In the genomic region with DNA sequence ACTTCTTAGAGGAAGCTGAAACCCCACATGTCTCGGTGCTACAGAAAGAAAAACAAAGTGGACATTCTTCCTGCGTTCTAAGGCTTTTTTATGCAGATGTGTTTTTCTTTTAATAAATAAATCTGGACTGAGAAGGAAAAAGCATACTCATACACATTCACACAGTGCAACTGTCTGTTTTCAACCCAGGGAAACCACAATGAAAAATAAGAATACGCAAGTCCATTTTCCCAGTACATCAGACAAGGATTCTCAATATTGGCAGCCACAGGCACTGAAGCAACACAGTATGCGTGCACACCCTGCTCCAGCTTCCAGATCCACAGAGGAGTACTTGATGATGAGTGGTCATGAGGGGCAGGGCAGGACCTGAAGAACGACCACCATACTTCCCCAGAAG, we compare ENCODE assay signal across 9 cellular contexts.
DNase-seq lines count a peak whose midpoint lies in the region; ATAC-seq, FAIRE-seq and TF ChIP-seq lines count a peak whose summit lies in the region.
"Had no signal": no experiment of that assay in that cellular context is flagged by ENCODE, and none has a peak within 500 bp of the region (broad histone marks: within the 10 kb centered on the region; RNA-seq: fewer than 3 reads in every experiment).

No MANE protein-coding gene starts in this region.

- TF ChIP-seq CTCF in DOHH2 (IDR thresholded peaks at IDR 0.05; ENCODE audit: low read depth, low read length, poor library complexity, severe bottlenecking) (no peak), endothelial cell of umbilical vein (IDR thresholded peaks at IDR 0.05; ENCODE audit: extremely low read depth in 1 of 2, insufficient read depth in 1 of 2, low read depth in 1 of 2, low read length in 2 of 2) (no peak), H9 (conservative IDR thresholded peaks at IDR 0.05) (no peak)

- no peak overlapping the region for H3K56ac ChIP-seq in H9 (ENCODE audit: insufficient read length, low read depth, low read length)

- H2BK5ac ChIP-seq in H9 (ENCODE audit: insufficient read length, low read length) = no peak overlapping the region

- no peak overlapping the region for H3K14ac ChIP-seq in H9 (ENCODE audit: insufficient read depth, low read length)

- peaks cover 8 to 13% (median 12%) of the 10 kb centered on the region in 3 experiments; a peak in 5 of 7 replicates for H3K36me3 Mint-ChIP-seq in H9 (ENCODE audit: insufficient read depth in 1 of 3, low read depth in 3 of 3)

- H3K79me2 ChIP-seq in DOHH2 (ENCODE audit: control insufficient read depth, low read length) (peaks cover 100% of the 10 kb centered on the region), endothelial cell of umbilical vein (ENCODE audit: control insufficient read depth, insufficient read depth, low read length) (peaks cover 86% of the 10 kb centered on the region), H9 (ENCODE audit: insufficient read depth, low read length) (no peaks in the 10 kb centered on the region)

- no peak overlapping the region for H3K23ac ChIP-seq in H9 (ENCODE audit: insufficient read length, low read depth, low read length)

- no peak overlapping the region for H2AK5ac ChIP-seq in H9 (ENCODE audit: insufficient read length, low read length)

- H4K91ac ChIP-seq in H9 (ENCODE audit: insufficient read length, low read depth, low read length) = no peak overlapping the region

- BruUV-seq in endothelial cell of umbilical vein (replicated peaks; lab: Mats Ljungman, UMichigan) = no TSS peak

- no peak overlapping the region for H3K4me3 Mint-ChIP-seq in H9

- H3K27me3 ChIP-seq in DOHH2 (ENCODE audit: control insufficient read depth, low read length) (no peaks in the 10 kb centered on the region), endothelial cell of umbilical vein (ENCODE audit: control insufficient read depth in 2 of 2, insufficient read depth in 2 of 2, low read length in 2 of 2) (no peaks in the 10 kb centered on the region), skeletal muscle satellite cell (ENCODE audit: control insufficient read depth, insufficient read depth, low read length) (no peaks in the 10 kb centered on the region), H9 (ENCODE audit: insufficient read depth, low read length) (no peaks in the 10 kb centered on the region)

- no peak overlapping the region for H4K5ac ChIP-seq in H9 (ENCODE audit: insufficient read length, low read depth, low read length)

- no peak overlapping the region for H4K8ac ChIP-seq in H9 (replicated peaks; ENCODE audit: insufficient read length, low read depth, low read length)

- H3K9me1 ChIP-seq in endothelial cell of umbilical vein (replicated peaks; ENCODE audit: control insufficient read depth, extremely low read depth, insufficient read depth, low read length) = no peaks in the 10 kb centered on the region

- no peak overlapping the region for H2AFZ ChIP-seq in endothelial cell of umbilical vein (ENCODE audit: low read depth, low read length)
- H2AFZ ChIP-seq in H9 (ENCODE audit: low read length) = no peak overlapping the region

- ATAC-seq in GM21619 (IDR thresholded peaks at IDR 0.05; ENCODE audit: unreplicated experiment) = no peak

- peaks cover 0 to 4% of the 10 kb centered on the region in 2 experiments; a peak in 2 of 5 replicates for H3K9me3 Mint-ChIP-seq in H9

- H3K9me3 ChIP-seq in DOHH2 (ENCODE audit: control insufficient read depth, insufficient read depth, low read length) (no peaks in the 10 kb centered on the region), endothelial cell of umbilical vein (replicated peaks; ENCODE audit: control insufficient read depth, insufficient read depth, low read length) (no peaks in the 10 kb centered on the region), skeletal muscle satellite cell (replicated peaks; ENCODE audit: low read length) (no peaks in the 10 kb centered on the region), H9 (ENCODE audit: control insufficient read depth, low read depth, low read length) (no peaks in the 10 kb centered on the region)

- CTCF ChIA-PET in endothelial cell of umbilical vein (lab: Charles Lee) = interaction anchor here (1.1 kb wide), 1 partner anchor 132 kb away, joined by 4 read pairs; no protein-coding TSS in a partner anchor

- peaks cover 31 to 45% of the 10 kb centered on the region in 2 experiments for H3K4me1 Mint-ChIP-seq in H9

- no peak for TF ChIP-seq POLR2A in endothelial cell of umbilical vein (IDR thresholded peaks at IDR 0.05; ENCODE audit: low read depth, low read length)

- intact Hi-C loops in endothelial cell of umbilical vein (cut with micrococcal nuclease) = loop anchor here (5.0 kb wide), 3 partner anchors 132 to 207 kb away; a partner anchor contains a TSS

- H3K4me1 ChIP-seq in DOHH2 (ENCODE audit: control insufficient read depth, low read length) (peaks cover 100% of the 10 kb centered on the region), endothelial cell of umbilical vein (ENCODE audit: control insufficient read depth, extremely low read depth, insufficient read depth, low read length) (peaks cover 77% of the 10 kb centered on the region), skeletal muscle satellite cell (ENCODE audit: control insufficient read depth, insufficient read depth, low read length) (peaks cover 100% of the 10 kb centered on the region), H9 (ENCODE audit: insufficient read depth, low read length) (peaks cover 7% of the 10 kb centered on the region)

- WGBS in H9 (ENCODE audit: extremely low coverage, insufficient read length, low lambda C conversion rate) = no CpG with 5 or more reads among the region's 5 CpGs

- H3K27me3 Mint-ChIP-seq in H9 (ENCODE audit: low read depth) = no peaks in the 10 kb centered on the region

- no peak overlapping the region for H3K4ac ChIP-seq in H9 (ENCODE audit: low read depth, low read length)

- H3K9me2 ChIP-seq in DOHH2 (replicated peaks; ENCODE audit: control insufficient read depth, low read length) = no peaks in the 10 kb centered on the region

- no peak overlapping the region for H3K27ac Mint-ChIP-seq in H9

- H3F3A ChIP-seq in DOHH2 (ENCODE audit: control insufficient read depth, insufficient read depth) = peaks cover 24% of the 10 kb centered on the region

- POLR2A ChIA-PET in endothelial cell of umbilical vein (lab: Charles Lee) = no interaction called here

- no peak overlapping the region for H2BK12ac ChIP-seq in H9 (ENCODE audit: insufficient read length, low read depth, low read length)

- peak; percentile 54 for DNase-seq in RPMI7951 (ENCODE audit: low read depth)
- no peak for DNase-seq in endothelial cell of umbilical vein (ENCODE audit: low read depth, low spot score)
- DNase-seq in SIG-M5 treated with dmso at 0.1 percent for 504 hours (lab: John Stamatoyannopoulos, UW; ENCODE audit: unreplicated experiment) = no peak
- DNase-seq in H9 = no peak
- DNase-seq: activated effector memory CD4-positive, alpha-beta T cell treated with Interleukin-2 at 50 U/mL for 16 hours; stimulated activated CD4-positive, alpha-beta T cell treated with anti-CD3 and anti-CD28 coated beads, Interleukin-1b, Interleukin-23, amount 100 ng/mL, for 48 hours had no signal

- dilution Hi-C loops in endothelial cell of umbilical vein (cut with MboI; ENCODE audit: extremely low pct_ligation_motif_present, low sequenced_read_pairs) = no loop called here

- H3K4me2 ChIP-seq in DOHH2 (ENCODE audit: low read length) (peak overlapping the region; percentile 71), endothelial cell of umbilical vein (ENCODE audit: insufficient read depth, low read length) (peak overlapping the region; percentile 51), skeletal muscle satellite cell (ENCODE audit: low read length) (peak overlapping the region; percentile 79), H9 (ENCODE audit: insufficient read depth, insufficient read length, low read length) (no peak overlapping the region)

- no peak overlapping the region for H3T11ph ChIP-seq in H9 (ENCODE audit: low read length)

- H2BK20ac ChIP-seq in H9 (ENCODE audit: low read depth, low read length, poor library complexity, severe bottlenecking) = no peak overlapping the region

- peaks cover 3% of the 10 kb centered on the region for H3K79me1 ChIP-seq in H9 (ENCODE audit: insufficient read depth, low read depth, low read length, poor library complexity, severe bottlenecking)

- H4K20me1 ChIP-seq in DOHH2 (ENCODE audit: control insufficient read depth, insufficient read depth, low read depth, low read length) (peaks cover 83% of the 10 kb centered on the region), endothelial cell of umbilical vein (replicated peaks; ENCODE audit: control insufficient read depth, extremely low read depth, insufficient read depth, low read length) (no peaks in the 10 kb centered on the region), H9 (ENCODE audit: control insufficient read depth, insufficient read depth, insufficient read length) (no peaks in the 10 kb centered on the region)

- peak overlapping the region; percentile 48 for H3K4me3 ChIP-seq in DOHH2 (ENCODE audit: low read length)
- no peak overlapping the region for H3K4me3 ChIP-seq in endothelial cell of umbilical vein (replicated peaks in 1 of 3; ENCODE audit: insufficient read depth in 1 of 3, low read depth in 1 of 3, low read length in 3 of 3)
- H3K4me3 ChIP-seq in skeletal muscle satellite cell (ENCODE audit: low read length) = no peak overlapping the region

- H3K18ac ChIP-seq in H9 (ENCODE audit: insufficient read length, low read depth, low read length) = no peak overlapping the region

- peak overlapping the region; percentile 21 for H3K27ac ChIP-seq in DOHH2 (ENCODE audit: low read depth, low read length)
- H3K27ac ChIP-seq in endothelial cell of umbilical vein (ENCODE audit: insufficient read depth, low read depth, low read length) = peak overlapping the region; percentile 94
- H3K27ac ChIP-seq in H9 (ENCODE audit: insufficient read length, low read depth, low read length) = no peak overlapping the region

- no peak overlapping the region for H2BK15ac ChIP-seq in H9 (ENCODE audit: low read depth, low read length)

- peak; percentile 24 for FAIRE-seq in endothelial cell of umbilical vein (lab: Jason Lieb, UNC)

- H3K23me2 ChIP-seq in H9 (ENCODE audit: insufficient read length, low read depth, low read length, poor library complexity, severe bottlenecking) = no peaks in the 10 kb centered on the region

- H3K36me3 ChIP-seq in DOHH2 (ENCODE audit: control insufficient read depth, low read length) (peaks cover 98% of the 10 kb centered on the region), endothelial cell of umbilical vein (ENCODE audit: control insufficient read depth in 2 of 2, extremely low read depth in 1 of 2, insufficient read depth in 2 of 2, low read length in 2 of 2) (no peaks in the 10 kb centered on the region), skeletal muscle satellite cell (ENCODE audit: insufficient read depth, low read length) (peaks cover 18% of the 10 kb centered on the region)

- no peak overlapping the region for H3K9ac ChIP-seq in endothelial cell of umbilical vein (replicated peaks; ENCODE audit: extremely low read depth, insufficient read depth, low read length)
- H3K9ac ChIP-seq in skeletal muscle satellite cell (ENCODE audit: low read depth, low read length) = peak overlapping the region; percentile 63
- H3K9ac ChIP-seq in H9 (ENCODE audit: extremely low read depth, insufficient read length, low read length) = no peak overlapping the region

- H2BK120ac ChIP-seq in H9 (ENCODE audit: low read depth, low read length, poor library complexity, severe bottlenecking) = no peak overlapping the region

TF ChIP-seq in endothelial cell of umbilical vein, 7 proteins besides CTCF, POLR2A, EP300 and RAD21 (continues in another document):
- no peak for TF ChIP-seq MYC (IDR thresholded peaks at IDR 0.05; ENCODE audit: low read depth, low read length)
